ENCODE assay signal across 13 cellular contexts in the genomic region with DNA sequence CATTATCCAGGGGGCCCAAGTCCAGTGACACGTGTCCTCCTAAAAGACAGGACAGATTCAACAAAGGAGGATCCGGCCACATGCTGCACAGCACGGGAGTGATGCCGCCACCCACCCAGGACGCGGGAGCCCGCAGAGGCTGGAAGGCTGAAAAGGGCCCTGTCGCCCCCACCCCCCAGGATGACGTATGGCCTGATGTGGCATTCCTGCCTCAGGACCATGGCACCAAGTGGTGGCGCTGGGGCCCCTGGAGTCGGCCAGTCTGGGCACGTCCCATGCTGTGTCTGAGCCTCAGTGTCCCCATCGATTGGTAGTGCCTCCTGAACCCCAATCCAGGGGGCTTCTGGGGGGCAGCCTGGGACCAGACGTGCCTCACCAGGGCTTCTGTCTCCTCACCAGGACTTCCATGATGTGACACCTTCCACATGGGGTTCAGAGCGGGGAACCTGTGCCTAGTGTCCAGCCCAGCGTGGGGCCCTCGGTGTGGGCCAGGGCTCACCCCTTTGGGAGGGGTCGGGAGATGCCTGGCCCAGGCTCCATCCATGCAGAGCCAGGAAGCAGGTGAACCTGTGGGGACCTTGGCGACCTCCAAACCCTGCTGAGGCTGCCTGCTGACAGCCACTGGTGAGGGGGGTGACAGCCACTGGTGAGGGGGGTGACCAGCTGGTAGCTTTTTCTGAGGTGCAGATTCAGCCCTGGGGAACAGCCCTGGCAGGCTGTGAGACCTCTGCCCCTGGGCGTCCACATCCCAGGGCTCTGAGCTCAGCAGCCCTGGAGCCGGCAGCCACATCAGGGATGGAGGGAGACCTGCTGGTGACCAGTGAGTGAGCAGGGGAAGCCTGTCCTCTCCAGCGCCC.
DNase-seq lines count a peak whose midpoint lies in the region; ATAC-seq, FAIRE-seq and TF ChIP-seq lines count a peak whose summit lies in the region.
"Had no signal": no experiment of that assay in that cellular context is flagged by ENCODE, and none has a peak within 500 bp of the region (broad histone marks: within the 10 kb centered on the region; RNA-seq: fewer than 3 reads in every experiment).

No MANE protein-coding gene starts in this region.

- no peak for ATAC-seq in omental fat pad (ENCODE audit: low FRiP score)
- ATAC-seq in aorta (ENCODE audit: low FRiP score) = no peak
- no peak for ATAC-seq in foreskin keratinocyte

- H3K9me3 Mint-ChIP-seq in MCF 10A (ENCODE audit: unreplicated experiment) = no peaks in the 10 kb centered on the region
- H3K9me3 Mint-ChIP-seq in glutamatergic neuron (ENCODE audit: unreplicated experiment) = no peaks in the 10 kb centered on the region
- H3K9me3 Mint-ChIP-seq: naive B cell had no signal

- no peaks in the 10 kb centered on the region for H3K36me3 ChIP-seq in breast epithelium
- no peaks in the 10 kb centered on the region for H3K36me3 ChIP-seq in aorta (ENCODE audit: control insufficient read depth in 1 of 2, insufficient read depth in 2 of 2, low read length in 1 of 2)
- H3K36me3 ChIP-seq: vagina had no signal

- CTCF ChIA-PET in MCF 10A (lab: Yijun Ruan, JAX) = no interaction called here
- CTCF ChIA-PET in GM10248 (lab: Yijun Ruan, JAX) = interaction anchor here (1.5 to 1.9 kb wide), 2 partner anchors 13 to 101 kb away, joined by 3 to 7 read pairs; no protein-coding TSS in a partner anchor

- no peak overlapping the region for H3K27ac ChIP-seq in breast epithelium
- no peak overlapping the region for H3K27ac ChIP-seq in aorta (ENCODE audit: low read depth in 1 of 2, low read length in 2 of 2)
- H3K27ac ChIP-seq in foreskin keratinocyte = no peak overlapping the region
- H3K27ac ChIP-seq: vagina had no signal

- TF ChIP-seq POLR2A in breast epithelium (IDR thresholded peaks at IDR 0.05) = no peak

- H3K4me1 ChIP-seq in breast epithelium (no peaks in the 10 kb centered on the region), aorta (ENCODE audit: control insufficient read depth in 1 of 2, insufficient read depth in 2 of 2, low read length in 2 of 2) (no peaks in the 10 kb centered on the region), foreskin keratinocyte (no peaks in the 10 kb centered on the region)
- H3K4me1 ChIP-seq: vagina had no signal

- TF ChIP-seq CTCF in breast epithelium (IDR thresholded peaks at IDR 0.05) (no peak), MCF 10A (IDR thresholded peaks at IDR 0.05; ENCODE audit: unreplicated experiment) (no peak), glutamatergic neuron (IDR thresholded peaks at IDR 0.05; ENCODE audit: partially characterized antibody, unreplicated experiment) (no peak), omental fat pad (IDR thresholded peaks at IDR 0.05) (no peak), GM10248 (IDR thresholded peaks at IDR 0.05; ENCODE audit: control extremely low read depth, extremely low read depth, low read depth, missing control alignments) (no peak), foreskin keratinocyte (conservative IDR thresholded peaks at IDR 0.05) (no peak)

- DNase-seq in breast epithelium (ENCODE audit: low spot score in 2 of 2) (peak; percentile 11 to 48), MCF 10A (ENCODE audit: unreplicated experiment) (no peak), glutamatergic neuron (peak; percentile 21), omental fat pad (ENCODE audit: low spot score) (peak; percentile 13), aorta (peak; percentile 44 to 68), GM10248 (ENCODE audit: extremely low spot score) (no peak), foreskin keratinocyte (no peak), GM19239 (ENCODE audit: insufficient read length, low spot score) (no peak)
- DNase-seq: DMS53, naive B cell, small intestine had no signal

- H3K4me3 ChIP-seq in breast epithelium (no peak overlapping the region), aorta (ENCODE audit: low read length in 2 of 2) (no peak overlapping the region)
- H3K4me3 ChIP-seq: vagina had no signal

- intact Hi-C loops in breast epithelium (cut with DNase I; ENCODE audit: low total_unique reads) = no loop called here
- intact Hi-C loops in MCF 10A (cut with micrococcal nuclease) = no loop called here
- intact Hi-C loops in aorta (cut with DNase I) = no loop called here

- no TSS peak for BruUV-seq in MCF 10A (replicated peaks; lab: Mats Ljungman, UMichigan)

- POLR2A ChIA-PET in MCF 10A (lab: Yijun Ruan, JAX) (no interaction called here), GM10248 (lab: Yijun Ruan, JAX) (no interaction called here)

- H3K36me3 Mint-ChIP-seq in MCF 10A (ENCODE audit: insufficient read depth, unreplicated experiment) (no peaks in the 10 kb centered on the region), glutamatergic neuron (ENCODE audit: unreplicated experiment) (peaks cover 5% of the 10 kb centered on the region)
- H3K36me3 Mint-ChIP-seq: activated naive CD8-positive, alpha-beta T cell; naive B cell had no signal

- H3K27me3 Mint-ChIP-seq in MCF 10A (ENCODE audit: insufficient read depth, unreplicated experiment) (peaks cover 14% of the 10 kb centered on the region), glutamatergic neuron (ENCODE audit: unreplicated experiment) (peaks cover 6% of the 10 kb centered on the region)
- H3K27me3 Mint-ChIP-seq: activated naive CD8-positive, alpha-beta T cell had no signal

- H3K27me3 ChIP-seq in breast epithelium (no peaks in the 10 kb centered on the region), aorta (ENCODE audit: control insufficient read depth in 1 of 2, insufficient read depth in 2 of 2, low read length in 1 of 2) (no peaks in the 10 kb centered on the region), foreskin keratinocyte (peaks cover 2% of the 10 kb centered on the region)
- H3K27me3 ChIP-seq: vagina had no signal

- H3K27ac Mint-ChIP-seq in MCF 10A (ENCODE audit: low read depth, unreplicated experiment) (no peak overlapping the region), glutamatergic neuron (ENCODE audit: unreplicated experiment) (no peak overlapping the region)
- H3K27ac Mint-ChIP-seq: activated naive CD8-positive, alpha-beta T cell; naive B cell had no signal

- WGBS in aorta, 2 donors = 73 to 75% methylated on average over 22 of the region's 22 CpGs

- no peaks in the 10 kb centered on the region for H3K4me1 Mint-ChIP-seq in MCF 10A (ENCODE audit: insufficient read depth, unreplicated experiment)
- H3K4me1 Mint-ChIP-seq in glutamatergic neuron (ENCODE audit: low read depth, unreplicated experiment) = peaks cover 1% of the 10 kb centered on the region

- FAIRE-seq in GM19239 (lab: Jason Lieb, UNC) = no peak
- FAIRE-seq: small intestine had no signal

- no peaks in the 10 kb centered on the region for H3K9me3 ChIP-seq in breast epithelium
- H3K9me3 ChIP-seq in aorta (ENCODE audit: control insufficient read depth, low read length) = no peaks in the 10 kb centered on the region
- H3K9me3 ChIP-seq: vagina had no signal

- no peak overlapping the region for H3K4me3 Mint-ChIP-seq in MCF 10A (ENCODE audit: unreplicated experiment)
- no peak overlapping the region for H3K4me3 Mint-ChIP-seq in glutamatergic neuron (ENCODE audit: unreplicated experiment)
- H3K4me3 Mint-ChIP-seq: activated naive CD8-positive, alpha-beta T cell; naive B cell had no signal

Comparison
In these comparisons a context has a peak if more than half of its experiments do, and no peak if none do; other contexts are left out.
1. DNase-seq: peak in breast epithelium (2 of 2), glutamatergic neuron (single experiment), omental fat pad (single experiment) and aorta (2 of 2); none in MCF 10A (single experiment), GM10248 (single experiment), foreskin keratinocyte (0 of 2) and GM19239 (single experiment).